29 cellular contexts compared by ENCODE assay signal in the genomic region with DNA sequence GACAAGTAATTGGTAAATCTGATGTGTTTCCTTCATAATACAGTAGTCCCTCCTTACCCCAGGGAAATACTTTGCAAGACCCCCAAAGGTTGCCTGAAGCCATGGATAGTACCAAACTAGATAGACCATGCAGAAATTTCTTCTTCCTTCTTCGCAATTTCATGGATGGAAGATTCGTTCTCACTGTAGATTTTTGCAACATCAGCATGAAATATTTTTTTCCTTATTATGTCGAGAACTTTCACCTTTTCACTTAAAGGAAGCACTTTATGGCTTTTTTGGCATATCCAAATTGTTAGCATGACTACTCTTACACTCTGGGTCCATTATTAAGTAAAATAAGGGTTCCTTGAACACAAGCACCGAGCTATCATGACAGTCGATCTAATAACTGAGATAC.
"Had no signal": no experiment of that assay in that cellular context is flagged by ENCODE, and none has a peak within 500 bp of the region (broad histone marks: within the 10 kb centered on the region; RNA-seq: fewer than 3 reads in every experiment).

No MANE protein-coding gene starts in this region.

- H3K27me3 ChIP-seq: colonic mucosa, esophagus muscularis mucosa, esophagus squamous epithelium, foreskin keratinocyte, gastrocnemius medialis, gastroesophageal sphincter, heart right ventricle, hepatocyte had no signal

- DNase-seq: colonic mucosa; cortex of kidney; dermis blood vessel endothelial cell; dorsolateral prefrontal cortex; effector CD4-positive, alpha-beta T cell; effector CD8-positive, alpha-beta T cell; effector memory CD4-positive, alpha-beta T cell; effector memory CD8-positive, alpha-beta T cell; endodermal cell; erythroblast; esophagus squamous epithelium; foreskin fibroblast; foreskin keratinocyte; foreskin melanocyte; gastrocnemius medialis; glutamatergic neuron; head of caudate nucleus; heart left ventricle; heart right ventricle had no signal

- ATAC-seq: effector memory CD8-positive, alpha-beta T cell; esophagus mucosa; foreskin keratinocyte; gastrocnemius medialis; gastroesophageal sphincter; heart left ventricle; heart right ventricle had no signal

- H3K4me1 Mint-ChIP-seq: endodermal cell had no signal

- H3K4me2 ChIP-seq: hepatocyte had no signal

- H2AFZ ChIP-seq: hepatocyte had no signal

- H3K9me3 Mint-ChIP-seq: dendritic cell treated with granulocyte-macrophage colony-stimulating factor and Interleukin-4, amounts not matched to agents 40 ng/mL and 50 ng/mL, for 4 days; effector memory CD8-positive, alpha-beta T cell; endodermal cell had no signal

- H3K4me3 ChIP-seq: colonic mucosa, coronary artery, dorsolateral prefrontal cortex, esophagus muscularis mucosa, esophagus squamous epithelium, gastrocnemius medialis, gastroesophageal sphincter, heart left ventricle, heart right ventricle, hepatocyte had no signal

- H3K27ac Mint-ChIP-seq: dendritic cell treated with granulocyte-macrophage colony-stimulating factor and Interleukin-4, amounts not matched to agents 40 ng/mL and 50 ng/mL, for 4 days; effector memory CD8-positive, alpha-beta T cell; endodermal cell had no signal

- FAIRE-seq: endometrium, endothelial cell of umbilical vein, frontal cortex had no signal

- H3K79me2 ChIP-seq: hepatocyte had no signal

- H3K27ac ChIP-seq: colonic mucosa, coronary artery, dorsolateral prefrontal cortex, epithelial cell of prostate, esophagus muscularis mucosa, esophagus squamous epithelium, foreskin keratinocyte, gastrocnemius medialis, gastroesophageal sphincter, heart left ventricle, heart right ventricle, hepatocyte had no signal

- H3K4me3 Mint-ChIP-seq: dendritic cell treated with granulocyte-macrophage colony-stimulating factor and Interleukin-4, amounts not matched to agents 40 ng/mL and 50 ng/mL, for 4 days; effector memory CD8-positive, alpha-beta T cell; endodermal cell had no signal

- H3K36me3 ChIP-seq: colonic mucosa, esophagus muscularis mucosa, esophagus squamous epithelium, gastrocnemius medialis, gastroesophageal sphincter, heart left ventricle, heart right ventricle had no signal

- H3K27me3 Mint-ChIP-seq: dendritic cell treated with granulocyte-macrophage colony-stimulating factor and Interleukin-4, amounts not matched to agents 40 ng/mL and 50 ng/mL, for 4 days; effector memory CD8-positive, alpha-beta T cell had no signal

- H3K9me3 ChIP-seq: colonic mucosa, esophagus muscularis mucosa, esophagus squamous epithelium, gastrocnemius medialis, gastroesophageal sphincter, heart left ventricle, heart right ventricle had no signal

- H3K4me1 ChIP-seq: colonic mucosa, esophagus muscularis mucosa, esophagus squamous epithelium, foreskin keratinocyte, gastrocnemius medialis, gastroesophageal sphincter, heart left ventricle, heart right ventricle had no signal
